ENCODE assay signal across 8 cellular contexts in the genomic region with DNA sequence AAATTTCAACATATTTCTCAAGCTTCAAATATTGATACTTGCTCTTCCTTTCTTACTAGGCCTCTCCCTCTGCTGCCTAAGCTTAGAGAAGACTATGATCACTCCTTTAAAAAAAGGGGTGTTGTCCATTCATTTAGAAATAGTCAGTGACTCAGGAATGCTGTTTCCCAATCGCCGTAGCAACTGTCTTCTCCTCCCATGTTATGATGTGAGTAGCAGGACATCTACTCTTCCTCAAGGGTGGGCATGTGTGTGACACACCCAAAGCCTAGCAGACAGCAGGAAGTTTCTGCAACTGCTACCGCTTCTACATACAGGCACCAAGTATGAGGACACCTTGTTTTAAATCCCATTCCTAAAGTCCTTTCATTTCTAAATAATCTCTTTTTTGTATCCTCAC. TPM values are rescaled to one million over a fixed set of nuclear protein-coding genes. Genes with fewer than 3 reads are reported as not detected.
DNase-seq lines count a peak whose midpoint lies in the region; ATAC-seq and TF ChIP-seq lines count a peak whose summit lies in the region.

No MANE protein-coding gene starts in this region.

- peak overlapping the region in 1 of 5 donors; percentile 74 for H3K27ac ChIP-seq in adrenal gland
- peak overlapping the region; percentile 81 for H3K27ac ChIP-seq in suprapubic skin

- no TSS peak for BruUV-seq in Calu3 (replicated peaks; lab: Mats Ljungman, UMichigan)

- no peaks in the 10 kb centered on the region for H3K9me3 ChIP-seq in adrenal gland (replicated peaks in 1 of 3)
- H3K9me3 ChIP-seq in suprapubic skin, result no peaks in the 10 kb centered on the region

- H3K4me3 Mint-ChIP-seq in Calu3 (ENCODE audit: low read depth, unreplicated experiment), result peak overlapping the region; percentile 0

- TF ChIP-seq CTCF in Calu3 (IDR thresholded peaks at IDR 0.05; ENCODE audit: unreplicated experiment) (no peak), adrenal gland (IDR thresholded peaks at IDR 0.05) (no peak), suprapubic skin (IDR thresholded peaks at IDR 0.05) (no peak), GM10266 (IDR thresholded peaks at IDR 0.05; ENCODE audit: control insufficient read depth, insufficient read depth, low read depth, missing control alignments) (no peak)

- TF ChIP-seq EP300 in suprapubic skin (IDR thresholded peaks at IDR 0.05), result no peak

- peak overlapping the region; percentile 41 for H3K27ac Mint-ChIP-seq in Calu3 (ENCODE audit: unreplicated experiment)

- ATAC-seq in HG02798 (IDR thresholded peaks at IDR 0.05; ENCODE audit: poor library complexity, unreplicated experiment) (no peak), HG03045 (IDR thresholded peaks at IDR 0.05; ENCODE audit: unreplicated experiment) (no peak)

- CTCF ChIA-PET in Calu3 (lab: Charles Lee), result interaction anchor here (0.8 to 1.2 kb wide), 3 partner anchors 11 to 33 kb away, joined by 3 to 5 read pairs (median 3); partner anchors contain the start of genes DIAPH1, HDAC3 and RELL2

- no peak overlapping the region for H3K4me3 ChIP-seq in adrenal gland
- no peak overlapping the region for H3K4me3 ChIP-seq in suprapubic skin

- TF ChIP-seq POLR2A in adrenal gland (IDR thresholded peaks at IDR 0.05) (no peak), suprapubic skin (IDR thresholded peaks at IDR 0.05) (no peak)

- H3K36me3 Mint-ChIP-seq in Calu3 (ENCODE audit: insufficient read depth, unreplicated experiment), result peaks cover 13% of the 10 kb centered on the region

- intact Hi-C loops in Calu3 (cut with micrococcal nuclease; ENCODE audit: unreplicated experiment), result loop anchor here (1.0 kb wide), 1 partner anchor 14 kb away; the partner anchor contains the start of gene DIAPH1
- intact Hi-C loops in adrenal gland (cut with DNase I), result no loop called here

- H3K36me3 ChIP-seq in adrenal gland (replicated peaks in 1 of 2) (no peaks in the 10 kb centered on the region), suprapubic skin (no peaks in the 10 kb centered on the region)

- WGBS in adrenal gland, 4 donors, result 22 to 37% (median 32%) methylated on average over 3 of the region's 3 CpGs
- WGBS in suprapubic skin, result 17% methylated on average over 3 of the region's 3 CpGs

- DNase-seq in Calu3 (peak; percentile 62), LHCN-M2 (ENCODE audit: low read depth) (peak; percentile 95), adrenal gland (peak in 6 of 7 donors; percentile 55 to 84 (median 72)), iris pigment epithelial cell (ENCODE audit: low read depth) (peak; percentile 95), suprapubic skin (ENCODE audit: low spot score in 2 of 2) (peak; percentile 83 to 86), GM10266 (ENCODE audit: extremely low spot score) (no peak)

- H3K4me1 Mint-ChIP-seq in Calu3 (ENCODE audit: low read depth, unreplicated experiment), result peaks cover 48% of the 10 kb centered on the region

- H3K27me3 Mint-ChIP-seq in Calu3 (ENCODE audit: unreplicated experiment), result no peaks in the 10 kb centered on the region

- H3K4me1 ChIP-seq in adrenal gland (replicated peaks in 1 of 2) (peaks cover 3 to 41% of the 10 kb centered on the region in 2 donors), suprapubic skin (peaks cover 47% of the 10 kb centered on the region)

- H3K9me3 Mint-ChIP-seq in Calu3 (ENCODE audit: low read depth, unreplicated experiment), result no peaks in the 10 kb centered on the region

- H3K27me3 ChIP-seq in adrenal gland, result no peaks in the 10 kb centered on the region
- H3K27me3 ChIP-seq in suprapubic skin, result no peaks in the 10 kb centered on the region

RNA-seq across cellular contexts. Expression of gene DIAPH1, which starts 14.5 kb away (rescaled TPM):
- total RNA-seq in Calu3 (2022) (176 and 219 TPM in 2 replicates), LHCN-M2 (2014; rRNA removed) (28.2 and 38.9 TPM in 2 replicates), adrenal gland (10 to 100 TPM; 44.2 to 91.2 (median 59.0) TPM), suprapubic skin (100 to 1,000 TPM in 1 of 4 donors, 10 to 100 TPM in 3; 83.0 to 115 (median 95.1) TPM)
- 52.6 TPM for polyA plus RNA-seq in LHCN-M2 (2012)
- 10 to 100 TPM; 30.4 to 35.3 (median 35.0) TPM for polyA plus RNA-seq in adrenal gland

RNA-seq across cellular contexts. Expression of gene HDAC3, which starts 32.3 kb away (rescaled TPM):
- 96.3 and 102 TPM in 2 replicates for total RNA-seq in Calu3 (2022)
- 58.8 and 65.2 TPM in 2 replicates for total RNA-seq in LHCN-M2 (2014; rRNA removed)
- polyA plus RNA-seq in LHCN-M2 (2012), result 60.2 TPM
- total RNA-seq in adrenal gland, result 100 to 1,000 TPM in 1 of 8 donors, 10 to 100 TPM in 7; 53.1 to 101 (median 79.3) TPM
- 10 to 100 TPM; 68.7 to 92.3 (median 84.9) TPM for polyA plus RNA-seq in adrenal gland
- 10 to 100 TPM; 50.0 to 79.2 (median 59.4) TPM for total RNA-seq in suprapubic skin

RNA-seq across cellular contexts. Expression of gene RELL2, which starts 32.5 kb away (rescaled TPM):
- 12.5 and 12.6 TPM in 2 replicates for total RNA-seq in Calu3 (2022)
- total RNA-seq in LHCN-M2 (2014; rRNA removed), result 5.2 and 7.0 TPM in 2 replicates
- 3.7 TPM for polyA plus RNA-seq in LHCN-M2 (2012)
- total RNA-seq in adrenal gland, result 10 to 100 TPM in 2 of 8 donors, 1 to 10 TPM in 6; 5.4 to 13.2 (median 7.7) TPM
- polyA plus RNA-seq in adrenal gland, result 10 to 100 TPM in 2 of 3 donors, 1 to 10 TPM in 1; 2.3 to 37.6 (median 17.4) TPM
- 1 to 10 TPM; 2.9 to 9.0 (median 5.7) TPM for total RNA-seq in suprapubic skin

RNA-seq across cellular contexts. Expression of gene FCHSD1, which starts 46.9 kb away (rescaled TPM):
- 41.4 and 41.8 TPM in 2 replicates for total RNA-seq in Calu3 (2022)
- 10.1 and 12.5 TPM in 2 replicates for total RNA-seq in LHCN-M2 (2014; rRNA removed)
- 7.0 TPM for polyA plus RNA-seq in LHCN-M2 (2012)
- 10 to 100 TPM in 6 of 8 donors, 1 to 10 TPM in 2; 5.0 to 29.1 (median 16.9) TPM for total RNA-seq in adrenal gland
- 10 to 100 TPM in 2 of 3 donors, 1 to 10 TPM in 1; 3.7 to 53.9 (median 23.6) TPM for polyA plus RNA-seq in adrenal gland
- 100 to 1,000 TPM in 2 of 4 donors, 10 to 100 TPM in 2; 40.1 to 117 (median 77.1) TPM for total RNA-seq in suprapubic skin
